In genomic region chr17:48002208-48002919, GRCh38 we compare ENCODE assay signal across 8 cellular contexts. TPM values are rescaled to one million over a fixed set of nuclear protein-coding genes. Genes with fewer than 3 reads are reported as not detected.
DNase-seq lines count a peak whose midpoint lies in the region; ATAC-seq, FAIRE-seq and TF ChIP-seq lines count a peak whose summit lies in the region.

No MANE protein-coding gene starts in this region.

- H3K36me3 ChIP-seq in SJCRH30: no peaks in the 10 kb centered on the region
- no peaks in the 10 kb centered on the region for H3K36me3 ChIP-seq in pancreas

- H3K4me1 ChIP-seq in SJCRH30: peaks cover 58% of the 10 kb centered on the region
- peaks cover 0 to 9% (median 0%) of the 10 kb centered on the region in 3 donors for H3K4me1 ChIP-seq in pancreas

- TF ChIP-seq CTCF in fibroblast of pulmonary artery (IDR thresholded peaks at IDR 0.05; ENCODE audit: low read length, missing control alignments) (no peak), pancreas (IDR thresholded peaks at IDR 0.05) (no peak)

- intact Hi-C loops in pancreas (cut with DNase I): no loop called here

- no peaks in the 10 kb centered on the region for H3K27me3 ChIP-seq in SJCRH30
- H3K27me3 ChIP-seq in pancreas: no peaks in the 10 kb centered on the region

- H3K9me3 ChIP-seq in SJCRH30 (replicated peaks): no peaks in the 10 kb centered on the region
- H3K9me3 ChIP-seq in pancreas: no peaks in the 10 kb centered on the region

- DNase-seq in DMS153 treated with DMSO at 0.1 percent for 48 hours (lab: John Stamatoyannopoulos, UW; ENCODE audit: unreplicated experiment) (peak; percentile 27), HT-29 (ENCODE audit: low spot score) (peak; percentile 26), SJCRH30 (peak; percentile 77 to 92), fibroblast of pulmonary artery (ENCODE audit: low read depth) (peak; percentile 80), pancreas (no peak), middle frontal gyrus (ENCODE audit: extremely low spot score, low spot score) (no peak)

- H3K4me3 ChIP-seq in SJCRH30 (peak overlapping the region; percentile 3), fibroblast of pulmonary artery (replicated peaks; ENCODE audit: low read depth, low read length) (no peak overlapping the region), pancreas (no peak overlapping the region)

- H3K27ac ChIP-seq in SJCRH30: peak overlapping the region; percentile 98
- H3K27ac ChIP-seq in pancreas: peak overlapping the region in 2 of 4 donors; percentile 73 to 74

- no peak for FAIRE-seq in pancreas (lab: Jason Lieb, UNC)

- ATAC-seq in pancreas: peak in 3 of 4 donors; percentile 55 to 81 (median 79)
- no peak for ATAC-seq in HG03378 (IDR thresholded peaks at IDR 0.05; ENCODE audit: unreplicated experiment)
- no peak for ATAC-seq in GM18909 (IDR thresholded peaks at IDR 0.05; ENCODE audit: poor library complexity, unreplicated experiment)

- WGBS in pancreas, 2 donors: 56 to 67% methylated on average over 5 of the region's 5 CpGs

RNA-seq across cellular contexts. Expression of gene CDK5RAP3, which starts 31.5 kb away (rescaled TPM):
- total RNA-seq in HT-29 (2014; rRNA removed; shearing (Covaris generic)): 132 and 142 TPM in 2 replicates
- total RNA-seq in SJCRH30 (2014; rRNA removed; shearing (Covaris generic)): 47.0 and 64.2 TPM in 2 replicates
- 100 to 1,000 TPM; 134 to 234 (median 165) TPM for total RNA-seq in pancreas
- polyA plus RNA-seq in pancreas: 1,000 to 10,000 TPM; 1,052 to 1,312 TPM

RNA-seq across cellular contexts. Expression of gene COPZ2, which starts 35.2 kb away (rescaled TPM):
- total RNA-seq in HT-29 (2014; rRNA removed; shearing (Covaris generic)): 0.89 and 4.2 TPM in 2 replicates
- 0.32 TPM in 1 of 2 replicates, not detected in the other for total RNA-seq in SJCRH30 (2014; rRNA removed; shearing (Covaris generic))
- 10 to 100 TPM in 2 of 6 donors, 1 to 10 TPM in 4; 6.3 to 10.8 (median 8.6) TPM for total RNA-seq in pancreas
- 1 to 10 TPM; 9.7 to 9.8 TPM for polyA plus RNA-seq in pancreas

RNA-seq across cellular contexts. Expression of gene PRR15L, which starts 44.7 kb away (rescaled TPM):
- total RNA-seq in HT-29 (2014; rRNA removed; shearing (Covaris generic)): 54.3 and 59.6 TPM in 2 replicates
- total RNA-seq in SJCRH30 (2014; rRNA removed; shearing (Covaris generic)): not detected in 2 replicates
- total RNA-seq in pancreas: 10 to 100 TPM; 26.6 to 68.6 (median 42.7) TPM
- polyA plus RNA-seq in pancreas: 10 to 100 TPM; 59.9 to 64.9 TPM

RNA-seq across cellular contexts. Expression of gene NFE2L1, which starts 45.8 kb away (rescaled TPM):
- 38.1 and 39.5 TPM in 2 replicates for total RNA-seq in HT-29 (2014; rRNA removed; shearing (Covaris generic))
- 75.1 and 78.1 TPM in 2 replicates for total RNA-seq in SJCRH30 (2014; rRNA removed; shearing (Covaris generic))
- total RNA-seq in pancreas: 10 to 100 TPM; 27.4 to 74.0 (median 44.5) TPM
- 10 to 100 TPM; 40.9 to 47.2 TPM for polyA plus RNA-seq in pancreas

Comparison
In these comparisons a context has a peak if more than half of its experiments do, and no peak if none do; other contexts are left out.
1. DNase-seq: peak in DMS153 treated with DMSO at 0.1 percent for 48 hours (single experiment), HT-29 (single experiment), SJCRH30 (2 of 2) and fibroblast of pulmonary artery (single experiment); none in pancreas (0 of 6) and middle frontal gyrus (single experiment).
2. ATAC-seq: peak in pancreas (3 of 4); none in HG03378 (single experiment) and GM18909 (single experiment).
3. RNA of gene PRR15L, which starts 44.7 kb away (total RNA-seq): 54.3 to 59.6 TPM in HT-29 and 26.6 to 68.6 TPM in pancreas; not detected in SJCRH30; every median in the first group is over 10 times any median in the second.